6 cellular contexts compared by ENCODE assay signal in genomic region chr1:156587927-156588326, GRCh38. TPM values are rescaled to one million over a fixed set of nuclear protein-coding genes. Genes with fewer than 3 reads are reported as not detected.
"Had no signal": no experiment of that assay in that cellular context is flagged by ENCODE, and none has a peak within 500 bp of the region (broad histone marks: within the 10 kb centered on the region; RNA-seq: fewer than 3 reads in every experiment).

No MANE protein-coding gene starts in this region.

RNA-seq across cellular contexts. Expression of gene TTC24, which starts 8.4 kb away (rescaled TPM):
- total RNA-seq: LHCN-M2, PC-9, Peyer's patch, Right ventricle myocardium superior, SJSA1 had no signal
- polyA plus RNA-seq: SK-N-SH had no signal

RNA-seq across cellular contexts. Expression of gene HAPLN2, which starts 31.3 kb away (rescaled TPM):
- total RNA-seq: LHCN-M2, PC-9, SJSA1 had no signal
